In genomic region chr3:138118863-138119766, GRCh38 we compare ENCODE assay signal across 8 cellular contexts. TPM values are rescaled to one million over a fixed set of nuclear protein-coding genes. Genes with fewer than 3 reads are reported as not detected.
A peak's percentile ranks its signal among the peaks of the same experiment; 100 is the strongest.
DNase-seq lines count a peak whose midpoint lies in the region; ATAC-seq and TF ChIP-seq lines count a peak whose summit lies in the region.

No MANE protein-coding gene starts in this region.

- no peak overlapping the region for H3K4me3 Mint-ChIP-seq in activated T-cell treated with anti-CD3 and anti-CD28 coated beads, Interleukin-2, amount 50 U/mL, for 4 hours
- peak overlapping the region; percentile 10 for H3K4me3 Mint-ChIP-seq in type B pancreatic cell

- no peak overlapping the region for H3K9ac ChIP-seq in KMS-11
- H3K9ac ChIP-seq in OCI-LY3 (ENCODE audit: low read length) = no peak overlapping the region
- H3K9ac ChIP-seq in neuronal stem cell (ENCODE audit: low read depth, low read length, poor library complexity) = no peak overlapping the region

- no peak overlapping the region; the same call in 1 of the 2 replicates for H2AFZ ChIP-seq in KMS-11 (ENCODE audit: low read depth)
- 0 out of 2 replicates have a peak overlapping the region, but pooled peaks have one; percentile 54 for H2AFZ ChIP-seq in OCI-LY3 (ENCODE audit: low read depth, low read length)
- H2AFZ ChIP-seq in neuronal stem cell (ENCODE audit: low read length) = peak overlapping the region; percentile 26

- H3K36me3 ChIP-seq in KMS-11 (ENCODE audit: insufficient read depth) = no peaks in the 10 kb centered on the region
- no peaks in the 10 kb centered on the region for H3K36me3 ChIP-seq in OCI-LY3 (replicated peaks; ENCODE audit: low read depth, low read length)
- H3K36me3 ChIP-seq in neuronal stem cell (replicated peaks in 1 of 2; ENCODE audit: control insufficient read depth in 2 of 2, insufficient read depth in 2 of 2, low read length in 2 of 2) = no peaks in the 10 kb centered on the region

- H3K14ac ChIP-seq in neuronal stem cell (ENCODE audit: low read length) = no peak overlapping the region

- no peak overlapping the region for H2AK5ac ChIP-seq in neuronal stem cell (ENCODE audit: low read depth, low read length)

- peaks cover 4% of the 10 kb centered on the region for H3K9me3 Mint-ChIP-seq in activated T-cell treated with anti-CD3 and anti-CD28 coated beads, Interleukin-2, amount 50 U/mL, for 4 hours
- no peaks in the 10 kb centered on the region for H3K9me3 Mint-ChIP-seq in type B pancreatic cell

- H2BK5ac ChIP-seq in neuronal stem cell (ENCODE audit: low read length) = no peak overlapping the region

- H3K27ac ChIP-seq in KMS-11 = no peak overlapping the region
- no peak overlapping the region for H3K27ac ChIP-seq in OCI-LY3 (ENCODE audit: low read length)
- H3K27ac ChIP-seq in neuronal stem cell (replicated peaks; ENCODE audit: low read length) = no peak overlapping the region

- H3K4me3 ChIP-seq in KMS-11 (IDR thresholded peaks at IDR 0.05; ENCODE audit: insufficient read depth, low read depth, low read length) = no peak overlapping the region
- no peak overlapping the region for H3K4me3 ChIP-seq in OCI-LY3 (ENCODE audit: low read length)
- no peak overlapping the region for H3K4me3 ChIP-seq in fibroblast of pulmonary artery (replicated peaks; ENCODE audit: low read depth, low read length)
- no peak overlapping the region for H3K4me3 ChIP-seq in neuronal stem cell (ENCODE audit: low read length in 2 of 2)

- H3K36me3 Mint-ChIP-seq in activated T-cell treated with anti-CD3 and anti-CD28 coated beads, Interleukin-2, amount 50 U/mL, for 4 hours (ENCODE audit: insufficient read depth) = no peaks in the 10 kb centered on the region
- H3K36me3 Mint-ChIP-seq in type B pancreatic cell = no peaks in the 10 kb centered on the region

- no peaks in the 10 kb centered on the region for H3K27me3 ChIP-seq in KMS-11 (ENCODE audit: insufficient read depth, low read depth)
- 0 out of 2 replicates have a peak, but pooled peaks cover 7% of the 10 kb centered on the region for H3K27me3 ChIP-seq in OCI-LY3 (ENCODE audit: low read depth, low read length)
- H3K27me3 ChIP-seq in neuronal stem cell (ENCODE audit: control insufficient read depth in 3 of 3, insufficient read depth in 3 of 3, low read depth in 1 of 3, low read length in 3 of 3) = no peaks in the 10 kb centered on the region

- H4K20me1 ChIP-seq in KMS-11 (ENCODE audit: insufficient read depth) (no peaks in the 10 kb centered on the region), OCI-LY3 (ENCODE audit: insufficient read depth, low read length) (no peaks in the 10 kb centered on the region)

- no peak overlapping the region for H2BK120ac ChIP-seq in neuronal stem cell (ENCODE audit: low read depth, low read length)

- no peak overlapping the region for H4K8ac ChIP-seq in neuronal stem cell (ENCODE audit: low read depth, low read length)

- H3K4me1 ChIP-seq in KMS-11 (ENCODE audit: low read depth, poor library complexity, severe bottlenecking) (peaks cover 3% of the 10 kb centered on the region), OCI-LY3 (ENCODE audit: low read length) (no peaks in the 10 kb centered on the region), neuronal stem cell (ENCODE audit: control insufficient read depth in 2 of 2, insufficient read depth in 1 of 2, low read depth in 1 of 2, low read length in 2 of 2) (peaks cover 1 to 5% of the 10 kb centered on the region in 2 donors)

- H3K79me1 ChIP-seq in neuronal stem cell (ENCODE audit: low read depth, low read length) = peaks cover 3% of the 10 kb centered on the region

- H3K4me2 ChIP-seq in KMS-11 (no peak overlapping the region), OCI-LY3 (ENCODE audit: low read length) (no peak overlapping the region; the same call in 1 of the 2 replicates), neuronal stem cell (ENCODE audit: insufficient read depth, low read length, poor library complexity, severe bottlenecking) (no peak overlapping the region)

- H3K18ac ChIP-seq in neuronal stem cell (ENCODE audit: low read length) = no peak overlapping the region

- no peak overlapping the region for H3K23ac ChIP-seq in neuronal stem cell (ENCODE audit: low read depth, low read length, poor library complexity)

- H2BK15ac ChIP-seq in neuronal stem cell (ENCODE audit: low read length) = no peak overlapping the region

- H4K91ac ChIP-seq in neuronal stem cell (ENCODE audit: low read depth, low read length, poor library complexity) = no peak overlapping the region

- H3K27ac Mint-ChIP-seq in type B pancreatic cell = no peak overlapping the region

- H2BK12ac ChIP-seq in neuronal stem cell (ENCODE audit: low read length) = no peak overlapping the region

- no CpG with 5 or more reads among the region's 11 CpGs for WGBS in neuronal stem cell (ENCODE audit: extremely low coverage in 2 of 2, insufficient read length in 2 of 2, insufficient replicate concordance in 1 of 2), 2 donors

- H3K79me2 ChIP-seq in KMS-11 (ENCODE audit: insufficient read depth, low read depth) = no peaks in the 10 kb centered on the region
- no peaks in the 10 kb centered on the region for H3K79me2 ChIP-seq in OCI-LY3 (ENCODE audit: low read length)

- H3K4me1 Mint-ChIP-seq in activated T-cell treated with anti-CD3 and anti-CD28 coated beads, Interleukin-2, amount 50 U/mL, for 4 hours (ENCODE audit: low read depth) = peaks cover 10% of the 10 kb centered on the region
- peaks cover 4% of the 10 kb centered on the region for H3K4me1 Mint-ChIP-seq in type B pancreatic cell (ENCODE audit: unreplicated experiment)

- H3K9me3 ChIP-seq in OCI-LY3 (ENCODE audit: insufficient read depth, low read length) (no peaks in the 10 kb centered on the region), neuronal stem cell (replicated peaks in 1 of 2; ENCODE audit: control insufficient read depth in 2 of 2, insufficient read depth in 1 of 2, low read depth in 1 of 2, low read length in 2 of 2) (peaks cover 2 to 5% of the 10 kb centered on the region in 2 donors)

- peak; percentile 67 for ATAC-seq in GM21619 (IDR thresholded peaks at IDR 0.05; ENCODE audit: unreplicated experiment)
- peak; percentile 59 to 64 for ATAC-seq in activated T-cell treated with anti-CD3 and anti-CD28 coated beads, Interleukin-2, amount 50 U/mL, for 4 hours

- DNase-seq in DMS53 (lab: John Stamatoyannopoulos, UW) (peak; percentile 78), fibroblast of pulmonary artery (ENCODE audit: low read depth) (peak; percentile 79), neuronal stem cell (ENCODE audit: low spot score) (peak; percentile 67), type B pancreatic cell (ENCODE audit: extremely low spot score, unreplicated experiment) (peak; percentile 77)
- peak; percentile 28 for DNase-seq in activated T-cell treated with anti-CD3 and anti-CD28 coated beads, Interleukin-2, amount 50 U/mL, for 4 hours

- TF ChIP-seq CTCF in KMS-11 (conservative IDR thresholded peaks at IDR 0.05; ENCODE audit: low read depth, low read length) (peak; percentile 92), OCI-LY3 (IDR thresholded peaks at IDR 0.05; ENCODE audit: low read depth, low read length) (peak; percentile 86), fibroblast of pulmonary artery (IDR thresholded peaks at IDR 0.05; ENCODE audit: low read length, missing control alignments) (peak; percentile 98), type B pancreatic cell (conservative IDR thresholded peaks at IDR 0.05) (peak; percentile 84)

- peaks cover 40% of the 10 kb centered on the region for H3K27me3 Mint-ChIP-seq in activated T-cell treated with anti-CD3 and anti-CD28 coated beads, Interleukin-2, amount 50 U/mL, for 4 hours (ENCODE audit: low read depth)
- H3K27me3 Mint-ChIP-seq in type B pancreatic cell = peaks cover 19% of the 10 kb centered on the region

- H3K4ac ChIP-seq in neuronal stem cell (ENCODE audit: low read length) = no peak overlapping the region

RNA-seq across cellular contexts. Expression of gene DZIP1L, which starts 3.7 kb away (rescaled TPM):
- total RNA-seq in activated T-cell treated with anti-CD3 and anti-CD28 coated beads, Interleukin-2, amount 50 U/mL, for 4 hours = not detected
- 6.1 TPM for polyA plus RNA-seq in neuronal stem cell (2013, experiment 1 of 2)
- 7.5 TPM for polyA plus RNA-seq in neuronal stem cell (2013, experiment 2 of 2)
- 3.2 and 17.8 TPM in 2 replicates for total RNA-seq in type B pancreatic cell (ENCODE audit: low replicate concordance)

RNA-seq across cellular contexts. Expression of gene A4GNT, which starts 13.1 kb away (rescaled TPM):
- not detected for total RNA-seq in activated T-cell treated with anti-CD3 and anti-CD28 coated beads, Interleukin-2, amount 50 U/mL, for 4 hours
- not detected for polyA plus RNA-seq in neuronal stem cell (2013, experiment 1 of 2)
- polyA plus RNA-seq in neuronal stem cell (2013, experiment 2 of 2) = not detected
- 0.34 TPM in 1 of 2 replicates, not detected in the other for total RNA-seq in type B pancreatic cell (ENCODE audit: low replicate concordance)

RNA-seq across cellular contexts. Expression of gene DBR1, which starts 55.6 kb away (rescaled TPM):
- total RNA-seq in activated T-cell treated with anti-CD3 and anti-CD28 coated beads, Interleukin-2, amount 50 U/mL, for 4 hours = 10 to 100 TPM; 36.2 to 40.9 (median 37.8) TPM
- polyA plus RNA-seq in neuronal stem cell (2013, experiment 1 of 2) = 11.6 TPM
- polyA plus RNA-seq in neuronal stem cell (2013, experiment 2 of 2) = 12.4 TPM
- total RNA-seq in type B pancreatic cell (ENCODE audit: low replicate concordance) = 18.2 and 21.2 TPM in 2 replicates

Comparison
In these comparisons a context has a peak if more than half of its experiments do, and no peak if none do; other contexts are left out.
1. DNase-seq: peak in every context shown above with its lines; median percentile 79 in fibroblast of pulmonary artery; 78 in DMS53; 77 in type B pancreatic cell; 67 in neuronal stem cell; 28 in activated T-cell treated with anti-CD3 and anti-CD28 coated beads, Interleukin-2, amount 50 U/mL, for 4 hours.